Comparison of ENCODE assay signal across 29 cellular contexts in the genomic region with DNA sequence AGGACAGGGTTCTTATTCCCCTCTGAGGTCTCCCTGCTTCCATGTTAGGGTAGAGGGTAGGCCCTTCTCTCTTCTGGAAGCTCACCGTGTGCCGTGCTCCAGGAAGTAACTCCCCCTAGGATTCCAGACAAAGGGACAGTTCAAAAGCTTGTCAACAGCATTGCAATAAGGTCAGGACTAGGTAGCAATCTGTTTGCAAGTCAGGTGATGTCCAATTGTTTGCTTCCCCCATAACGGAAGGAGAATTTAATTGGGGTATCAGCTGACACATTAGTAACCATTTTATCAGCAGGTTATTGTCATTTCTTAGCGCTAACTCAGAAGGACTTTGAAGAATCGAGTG. TPM values are rescaled to one million over a fixed set of nuclear protein-coding genes. Genes with fewer than 3 reads are reported as not detected.
DNase-seq lines count a peak whose midpoint lies in the region; ATAC-seq lines count a peak whose summit lies in the region.
"Had no signal": no experiment of that assay in that cellular context is flagged by ENCODE, and none has a peak within 500 bp of the region (broad histone marks: within the 10 kb centered on the region; RNA-seq: fewer than 3 reads in every experiment).

No MANE protein-coding gene starts in this region.

- H3K9me3 ChIP-seq in T-helper 17 cell (ENCODE audit: control insufficient read depth, low read length, poor library complexity, severe bottlenecking), result no peaks in the 10 kb centered on the region
- H3K9me3 ChIP-seq: breast epithelium, heart right ventricle, lower lobe of right lung, upper lobe of right lung had no signal

- DNase-seq in NCI-H2107 treated with DMSO at 0.1 percent for 48 hours (lab: John Stamatoyannopoulos, UW; ENCODE audit: unreplicated experiment), result peak; percentile 33
- no peak for DNase-seq in NCI-H2107 (lab: John Stamatoyannopoulos, UW)
- peak; percentile 79 for DNase-seq in NCI-H146 treated with DMSO at 0.1 percent for 48 hours (lab: John Stamatoyannopoulos, UW; ENCODE audit: unreplicated experiment)
- DNase-seq in T-helper 17 cell, result no peak
- no peak for DNase-seq in substantia nigra (lab: John Stamatoyannopoulos, UW)
- DNase-seq in stimulated activated naive CD4-positive, alpha-beta T cell (lab: John Stamatoyannopoulos, UW), result no peak
- DNase-seq in KBM-7, result no peak
- no peak for DNase-seq in stimulated activated naive CD8-positive, alpha-beta T cell treated with anti-CD3 and anti-CD28 coated beads, Interleukin-15, Interleukin-2, amounts not matched to agents 100 U/mL and 50 U/mL, for 24 hours
- DNase-seq: activated CD4-positive, alpha-beta T cell treated with anti-CD3 and anti-CD28 coated beads for 4 hours; activated CD8-positive, alpha-beta T cell treated with anti-CD3 and anti-CD28 coated beads, Interleukin-2, amount 10 ng/mL, durations not matched to agents 7 days and 5 days; activated naive CD4-positive, alpha-beta T cell treated with anti-CD3 and anti-CD28 coated beads, Interleukin-2, amount 50 U/mL, for 16 hours; AML-193; amygdala; CD4-positive, alpha-beta T cell; heart right ventricle; KG1; kidney glomerular epithelial cell; natural killer cell; NCI-H1092 treated with DMSO at 0.1 percent for 48 hours; NCI-H2227 treated with DMSO at 0.1 percent for 48 hours; NCI-H526; occipital lobe; stimulated activated CD4-positive, alpha-beta T cell treated with anti-CD3 and anti-CD28 coated beads, Interleukin-15, amount 100 ng/mL, for 24 hours; SW 1271; T1000 had no signal

- no peaks in the 10 kb centered on the region for H3K27me3 Mint-ChIP-seq in T-helper 17 cell
- H3K27me3 Mint-ChIP-seq: CD4-positive, alpha-beta T cell had no signal

- peaks cover 35% of the 10 kb centered on the region for H3K4me1 Mint-ChIP-seq in T-helper 17 cell

- no peak for ATAC-seq in T-helper 17 cell
- no peak for ATAC-seq in stimulated activated naive CD8-positive, alpha-beta T cell treated with anti-CD3 and anti-CD28 coated beads, Interleukin-15, Interleukin-2, amounts not matched to agents 100 U/mL and 50 U/mL, for 24 hours
- ATAC-seq: activated CD8-positive, alpha-beta T cell treated with anti-CD3 and anti-CD28 coated beads, Interleukin-2, amount 10 ng/mL, durations not matched to agents 7 days and 5 days; heart right ventricle; lower lobe of right lung; natural killer cell; stimulated activated effector memory CD8-positive, alpha-beta T cell treated with anti-CD3 and anti-CD28 coated beads, Interleukin-12 subunit alpha, Interleukin-12 subunit beta, amount 100 ng/mL, for 72 hours; upper lobe of right lung had no signal

- H3K36me3 Mint-ChIP-seq in T-helper 17 cell (ENCODE audit: low read depth), result peaks cover 7% of the 10 kb centered on the region
- H3K36me3 Mint-ChIP-seq: natural killer cell had no signal

- peak overlapping the region; percentile 68 for H3K27ac ChIP-seq in substantia nigra (ENCODE audit: low read depth, low read length, poor library complexity, severe bottlenecking)
- H3K27ac ChIP-seq: breast epithelium, heart right ventricle, lower lobe of right lung, upper lobe of right lung had no signal

- H3K4me3 Mint-ChIP-seq in T-helper 17 cell, result no peak overlapping the region
- H3K4me3 Mint-ChIP-seq: activated CD8-positive, alpha-beta T cell treated with anti-CD3 and anti-CD28 coated beads, Interleukin-2, amount 10 ng/mL, durations not matched to agents 7 days and 5 days; CD4-positive, alpha-beta T cell; natural killer cell; stimulated activated effector memory CD8-positive, alpha-beta T cell treated with anti-CD3 and anti-CD28 coated beads, Interleukin-12 subunit alpha, Interleukin-12 subunit beta, amount 100 ng/mL, for 72 hours had no signal

- H3K27ac Mint-ChIP-seq in T-helper 17 cell, result peak overlapping the region; percentile 65
- H3K27ac Mint-ChIP-seq: activated CD8-positive, alpha-beta T cell treated with anti-CD3 and anti-CD28 coated beads, Interleukin-2, amount 10 ng/mL, durations not matched to agents 7 days and 5 days had no signal

- in situ Hi-C loops in KBM-7 (cut with MboI; ENCODE audit: low pct_unique_long_range_greater_than_20kb, low sequenced_read_pairs), result no loop called here

RNA-seq across cellular contexts. Expression of a gene that starts 41.9 kb away (rescaled TPM):
- total RNA-seq in T-helper 17 cell, result 10 to 100 TPM; 43.6 to 45.0 TPM

Comparison
In these comparisons a context has a peak if more than half of its experiments do, and no peak if none do; other contexts are left out.
1. DNase-seq: peak in NCI-H2107 treated with DMSO at 0.1 percent for 48 hours (single experiment) and NCI-H146 treated with DMSO at 0.1 percent for 48 hours (single experiment); none in NCI-H2107 (single experiment), T-helper 17 cell (0 of 3), substantia nigra (0 of 49), stimulated activated naive CD4-positive, alpha-beta T cell (0 of 6), KBM-7 (single experiment) and stimulated activated naive CD8-positive, alpha-beta T cell treated with anti-CD3 and anti-CD28 coated beads, Interleukin-15, Interleukin-2, amounts not matched to agents 100 U/mL and 50 U/mL, for 24 hours (single experiment).